16 cellular contexts compared by ENCODE assay signal in genomic region chr4:169417629-169418282, GRCh38.
DNase-seq lines count a peak whose midpoint lies in the region; ATAC-seq and TF ChIP-seq lines count a peak whose summit lies in the region.
"Had no signal": no experiment of that assay in that cellular context is flagged by ENCODE, and none has a peak within 500 bp of the region (broad histone marks: within the 10 kb centered on the region; RNA-seq: fewer than 3 reads in every experiment).

No MANE protein-coding gene starts in this region.

- no peaks in the 10 kb centered on the region for H3K36me3 Mint-ChIP-seq in GM23338 (ENCODE audit: low read depth)
- peaks cover 19% of the 10 kb centered on the region for H3K36me3 Mint-ChIP-seq in nephron progenitor cell (ENCODE audit: low read depth)
- H3K36me3 Mint-ChIP-seq in CD14-positive monocyte: peaks cover 10 to 13% of the 10 kb centered on the region in 2 donors

- no peaks in the 10 kb centered on the region for H3F3A ChIP-seq in GM23338 (replicated peaks; ENCODE audit: low read depth)

- H4K20me1 ChIP-seq in GM23338 (replicated peaks; ENCODE audit: insufficient read depth): no peaks in the 10 kb centered on the region
- H4K20me1 ChIP-seq: BLaER1 treated with 17β-estradiol and CSF1 and Interleukin-3, amounts not matched to agents 10 nM and 100 nM had no signal

- H3K4me1 Mint-ChIP-seq in GM23338: peaks cover 13% of the 10 kb centered on the region; the same call in 2 of the 3 replicates
- H3K4me1 Mint-ChIP-seq in nephron progenitor cell: peaks cover 17% of the 10 kb centered on the region
- H3K4me1 Mint-ChIP-seq in CD14-positive monocyte: no peaks in the 10 kb centered on the region

- intact Hi-C loops in CD14-positive monocyte (cut with micrococcal nuclease): no loop called here

- H3K4me3 Mint-ChIP-seq in GM23338 (no peak overlapping the region), nephron progenitor cell (no peak overlapping the region), CD14-positive monocyte (no peak overlapping the region)

- H3K4me1 ChIP-seq in GM23338 (ENCODE audit: insufficient read depth): no peaks in the 10 kb centered on the region
- H3K4me1 ChIP-seq: BLaER1 treated with 17β-estradiol and CSF1 and Interleukin-3, amounts not matched to agents 10 nM and 100 nM; Peyer's patch had no signal

- H3K36me3 ChIP-seq in GM23338 (ENCODE audit: insufficient read depth): no peaks in the 10 kb centered on the region
- H3K36me3 ChIP-seq: BLaER1 treated with 17β-estradiol and CSF1 and Interleukin-3, amounts not matched to agents 10 nM and 100 nM; Peyer's patch had no signal

- no peak overlapping the region for H2AFZ ChIP-seq in GM23338

- no peaks in the 10 kb centered on the region for H3K79me2 ChIP-seq in GM23338 (replicated peaks; ENCODE audit: insufficient read depth)

- H3K4me2 ChIP-seq in GM23338: no peak overlapping the region
- H3K4me2 ChIP-seq: BLaER1 treated with 17β-estradiol and CSF1 and Interleukin-3, amounts not matched to agents 10 nM and 100 nM had no signal

- H3K4me3 ChIP-seq in GM23338: no peak overlapping the region
- no peak overlapping the region for H3K4me3 ChIP-seq in astrocyte of the spinal cord (ENCODE audit: low read depth, low read length)
- H3K4me3 ChIP-seq: BLaER1 treated with 17β-estradiol and CSF1 and Interleukin-3, amounts not matched to agents 10 nM and 100 nM; K562; Peyer's patch had no signal

- H3K9me3 Mint-ChIP-seq in GM23338: no peaks in the 10 kb centered on the region
- H3K9me3 Mint-ChIP-seq in nephron progenitor cell: no peaks in the 10 kb centered on the region
- peaks cover 0 to 5% (median 2%) of the 10 kb centered on the region in 7 donors for H3K9me3 Mint-ChIP-seq in CD14-positive monocyte

- no peaks in the 10 kb centered on the region for H3K27me3 Mint-ChIP-seq in GM23338 (ENCODE audit: insufficient read depth, low read depth, poor library complexity)
- no peaks in the 10 kb centered on the region for H3K27me3 Mint-ChIP-seq in nephron progenitor cell (ENCODE audit: low read depth, poor library complexity)
- no peaks in the 10 kb centered on the region for H3K27me3 Mint-ChIP-seq in CD14-positive monocyte (ENCODE audit: low read depth in 3 of 3)

- no peaks in the 10 kb centered on the region for H3K27me3 ChIP-seq in GM23338 (ENCODE audit: insufficient read depth)
- H3K27me3 ChIP-seq: BLaER1 treated with 17β-estradiol and CSF1 and Interleukin-3, amounts not matched to agents 10 nM and 100 nM; Peyer's patch had no signal

- ATAC-seq in GM23338: peak; percentile 34; the same call in 1 of the 3 replicates
- ATAC-seq: HCT116, K562 had no signal

- in situ Hi-C loops in astrocyte of the spinal cord (cut with HindIII; ENCODE audit: low sequenced_read_pairs): no loop called here

- no peak overlapping the region for H3K27ac ChIP-seq in GM23338 (ENCODE audit: low read depth)
- H3K27ac ChIP-seq: BLaER1 treated with 17β-estradiol and CSF1 and Interleukin-3, amounts not matched to agents 10 nM and 100 nM; Peyer's patch had no signal

- DNase-seq in GM23338 (ENCODE audit: low spot score): no peak
- peak; percentile 15 for DNase-seq in astrocyte of the spinal cord (ENCODE audit: low read depth, low spot score)
- DNase-seq in left kidney (ENCODE audit: low read depth, low spot score): peak; percentile 22
- no peak for DNase-seq in nephron progenitor cell
- DNase-seq in NCI-H446 treated with DMSO at 0.1 percent for 48 hours (lab: John Stamatoyannopoulos, UW): no peak
- no peak for DNase-seq in CD14-positive monocyte (ENCODE audit: low spot score)
- DNase-seq in dedifferentiated amniotic fluid mesenchymal stem cell (ENCODE audit: extremely low spot score): no peak
- no peak for DNase-seq in stimulated activated CD4-positive, alpha-beta T cell treated with anti-CD3 and anti-CD28 coated beads, Interleukin-2, amount 100 ng/mL, for 24 hours
- DNase-seq: DMS79 treated with DMSO at 0.1 percent for 48 hours; GOT3; NCI-H748 treated with DMSO at 0.1 percent for 48 hours; NK-92 treated with Interleukin-12 subunit alpha and Interleukin-12 subunit beta, amount 100 ng/mL, for 24 hours; Peyer's patch had no signal

- H3K9me2 ChIP-seq in GM23338 (ENCODE audit: insufficient read depth): no peaks in the 10 kb centered on the region

- H3K27ac Mint-ChIP-seq in GM23338: no peak overlapping the region
- H3K27ac Mint-ChIP-seq in nephron progenitor cell: peak overlapping the region; percentile 62
- peak overlapping the region in 1 of 7 donors; percentile 42 for H3K27ac Mint-ChIP-seq in CD14-positive monocyte

- TF ChIP-seq CTCF in GM23338 (conservative IDR thresholded peaks at IDR 0.05; ENCODE audit: low read depth in 2 of 2) (no peak), astrocyte of the spinal cord (IDR thresholded peaks at IDR 0.05; ENCODE audit: low read depth, low read length) (no peak), nephron progenitor cell (IDR thresholded peaks at IDR 0.05) (no peak), CD14-positive monocyte (IDR thresholded peaks at IDR 0.05) (no peak)

TF ChIP-seq in GM23338, 12 proteins besides CTCF, POLR2A, EP300 and RAD21 (continues in another document):
- no peak for TF ChIP-seq ZNF114 (CRISPR knock-in tag; IDR thresholded peaks at IDR 0.05)
- TF ChIP-seq REST (IDR thresholded peaks at IDR 0.05; ENCODE audit: unreplicated experiment): no peak
- TF ChIP-seq ZNF331 (CRISPR knock-in tag; IDR thresholded peaks at IDR 0.05; ENCODE audit: low read depth): no peak
- no peak for TF ChIP-seq EZH2phosphoT487 (IDR thresholded peaks at IDR 0.05; ENCODE audit: unreplicated experiment)
- no peak for TF ChIP-seq STAT1 (IDR thresholded peaks at IDR 0.05; ENCODE audit: unreplicated experiment)
- no peak for TF ChIP-seq POLR2AphosphoS5 (IDR thresholded peaks at IDR 0.05; ENCODE audit: low read depth)
- TF ChIP-seq JUNB (IDR thresholded peaks at IDR 0.05; ENCODE audit: unreplicated experiment): no peak
- no peak for TF ChIP-seq CREB1 (CRISPR knock-in tag; IDR thresholded peaks at IDR 0.05; ENCODE audit: low read depth)
- no peak for TF ChIP-seq EZH2 (IDR thresholded peaks at IDR 0.05; ENCODE audit: low read depth, unreplicated experiment)

Comparison
In these comparisons a context has a peak if more than half of its experiments do, and no peak if none do; other contexts are left out.
1. DNase-seq: peak in astrocyte of the spinal cord (single experiment) and left kidney (single experiment); none in GM23338 (single experiment), nephron progenitor cell (single experiment), NCI-H446 treated with DMSO at 0.1 percent for 48 hours (single experiment), CD14-positive monocyte (single experiment), dedifferentiated amniotic fluid mesenchymal stem cell (single experiment) and stimulated activated CD4-positive, alpha-beta T cell treated with anti-CD3 and anti-CD28 coated beads, Interleukin-2, amount 100 ng/mL, for 24 hours (0 of 2).